Comparison of ENCODE assay signal across 8 cellular contexts in the genomic region with DNA sequence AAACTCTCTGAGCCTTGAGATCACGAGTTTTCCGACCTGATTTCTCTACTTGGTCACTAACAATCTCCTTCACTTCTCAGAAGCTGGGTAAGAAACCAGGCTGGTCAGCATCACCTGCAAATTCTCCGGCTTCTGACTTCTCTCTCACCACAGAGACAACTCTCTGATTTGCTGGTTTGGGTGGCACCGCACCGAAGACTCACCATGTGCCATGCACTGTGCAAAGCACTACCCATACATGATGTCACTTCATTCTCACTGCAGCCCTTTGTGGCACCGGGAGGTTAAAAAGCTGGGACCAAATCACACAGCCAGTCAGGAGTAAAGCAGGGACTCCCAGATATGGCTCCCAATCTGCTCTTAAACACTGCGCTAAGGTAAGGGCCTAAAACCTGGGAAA. TPM values are rescaled to one million over a fixed set of nuclear protein-coding genes. Genes with fewer than 3 reads are reported as not detected.
A peak's percentile ranks its signal among the peaks of the same experiment; 100 is the strongest.
DNase-seq lines count a peak whose midpoint lies in the region; ATAC-seq, FAIRE-seq and TF ChIP-seq lines count a peak whose summit lies in the region.

No MANE protein-coding gene starts in this region.

- intact Hi-C loops in esophagus squamous epithelium (cut with DNase I): no loop called here

- DNase-seq in H54 (ENCODE audit: insufficient read length, low spot score): peak; percentile 19
- peak; percentile 26 for DNase-seq in RPMI8226
- DNase-seq in esophagus squamous epithelium (lab: John Stamatoyannopoulos, UW): no peak
- no peak for DNase-seq in progenitor cell of endocrine pancreas (ENCODE audit: low spot score, unreplicated experiment)
- no peak for DNase-seq in inferior parietal cortex (ENCODE audit: extremely low spot score)
- no peak for DNase-seq in NCI-H82 treated with DMSO at 0.1 percent for 48 hours (lab: John Stamatoyannopoulos, UW; ENCODE audit: unreplicated experiment)
- no peak for DNase-seq in activated CD4-positive, CD25-positive, alpha-beta regulatory T cell (lab: John Stamatoyannopoulos, UW)

- H3K27ac Mint-ChIP-seq in progenitor cell of endocrine pancreas: peak overlapping the region; percentile 95

- peaks cover 7 to 36% (median 13%) of the 10 kb centered on the region in 3 donors for H3K4me1 ChIP-seq in esophagus squamous epithelium

- peaks cover 4% of the 10 kb centered on the region for H3K9me3 Mint-ChIP-seq in progenitor cell of endocrine pancreas (ENCODE audit: low read depth)

- TF ChIP-seq CTCF in esophagus squamous epithelium (IDR thresholded peaks at IDR 0.05) (no peak), progenitor cell of endocrine pancreas (IDR thresholded peaks at IDR 0.05; ENCODE audit: unreplicated experiment) (no peak)

- H3K27me3 ChIP-seq in esophagus squamous epithelium: peaks cover 0 to 8% (median 0%) of the 10 kb centered on the region in 4 donors

- no peak for FAIRE-seq in H54 (lab: Jason Lieb, UNC)

- H3K4me3 ChIP-seq in esophagus squamous epithelium: peak overlapping the region; percentile 67 to 99 (median 88)

- no peak for ATAC-seq in HG02870 (IDR thresholded peaks at IDR 0.05; ENCODE audit: unreplicated experiment)

- H3K9me3 ChIP-seq in esophagus squamous epithelium: peaks cover 0 to 6% (median 0%) of the 10 kb centered on the region in 3 donors

- H3K36me3 ChIP-seq in esophagus squamous epithelium: peaks cover 0 to 16% (median 0%) of the 10 kb centered on the region in 3 donors

- H3K4me3 Mint-ChIP-seq in progenitor cell of endocrine pancreas (ENCODE audit: low read depth): peak overlapping the region; percentile 89

- 13 to 31% methylated on average over 5 to 6 of the region's 7 CpGs for WGBS in esophagus squamous epithelium, 2 donors

- H3K27ac ChIP-seq in esophagus squamous epithelium: peak overlapping the region; percentile 73 to 84 (median 74)

- no peaks in the 10 kb centered on the region for H3K36me3 Mint-ChIP-seq in progenitor cell of endocrine pancreas (ENCODE audit: insufficient read depth)

- H3K4me1 Mint-ChIP-seq in progenitor cell of endocrine pancreas (ENCODE audit: low read depth): peaks cover 12% of the 10 kb centered on the region

- H3K27me3 Mint-ChIP-seq in progenitor cell of endocrine pancreas: peaks cover 24% of the 10 kb centered on the region

- no peak for TF ChIP-seq POLR2A in H54 (IDR thresholded peaks at IDR 0.05; ENCODE audit: low read depth, low read length)
- no peak for TF ChIP-seq POLR2A in esophagus squamous epithelium (IDR thresholded peaks at IDR 0.05)

RNA-seq across cellular contexts. Expression of a gene that starts 0.7 kb away (rescaled TPM):
- total RNA-seq in esophagus squamous epithelium (10 to 100 TPM; 18.6 to 32.2 (median 25.9) TPM), progenitor cell of endocrine pancreas (38.4 and 39.0 TPM in 2 replicates)

Comparison
In these comparisons a context has a peak if more than half of its experiments do, and no peak if none do; other contexts are left out.
1. DNase-seq: peak in H54 (single experiment) and RPMI8226 (single experiment); none in esophagus squamous epithelium (single experiment), progenitor cell of endocrine pancreas (single experiment), inferior parietal cortex (single experiment), NCI-H82 treated with DMSO at 0.1 percent for 48 hours (single experiment) and activated CD4-positive, CD25-positive, alpha-beta regulatory T cell (0 of 4).